ENCODE assay signal across 22 cellular contexts in genomic region chr11:47342854-47343253, GRCh38. TPM values are rescaled to one million over a fixed set of nuclear protein-coding genes. Genes with fewer than 3 reads are reported as not detected.
DNase-seq lines count a peak whose midpoint lies in the region; ATAC-seq, FAIRE-seq and TF ChIP-seq lines count a peak whose summit lies in the region.
"Had no signal": no experiment of that assay in that cellular context is flagged by ENCODE, and none has a peak within 500 bp of the region (broad histone marks: within the 10 kb centered on the region; RNA-seq: fewer than 3 reads in every experiment).

No MANE protein-coding gene starts in this region.

- no peak overlapping the region for H2BK120ac ChIP-seq in H1 (replicated peaks; ENCODE audit: low read depth, low read length)

- POLR2A ChIA-PET in H1 (lab: Charles Lee; ENCODE audit: partially characterized antibody) = no interaction called here

- DNase-seq in left ventricle myocardium inferior (no peak), cardiac septum (ENCODE audit: low spot score) (no peak), H1 (ENCODE audit: low read depth in 1 of 2, low spot score in 2 of 2) (no peak), memory B cell (ENCODE audit: low spot score in 2 of 2) (no peak), posterior vena cava (ENCODE audit: low spot score) (peak; percentile 79), SIG-M5 (lab: John Stamatoyannopoulos, UW) (no peak), NCI-H345 (lab: John Stamatoyannopoulos, UW) (no peak)
- DNase-seq: CD8-positive, alpha-beta T cell; DMS 273 treated with DMSO at 0.1 percent for 48 hours; DMS53; DND-41; EL; IMR-90 had no signal

- peaks cover 0 to 3% of the 10 kb centered on the region in 2 experiments for H4K20me1 ChIP-seq in H1 (replicated peaks in 1 of 2; ENCODE audit: control insufficient read depth in 1 of 2, insufficient read depth in 2 of 2, low read length in 2 of 2)

- H3K9me3 Mint-ChIP-seq in memory B cell = no peaks in the 10 kb centered on the region
- H3K9me3 Mint-ChIP-seq: CD8-positive, alpha-beta T cell had no signal

- H3K27ac ChIP-seq in left ventricle myocardium inferior (replicated peaks) (peak overlapping the region; percentile 97), H1 (ENCODE audit: low read depth, low read length) (no peak overlapping the region)
- H3K27ac ChIP-seq: BLaER1 treated with 17β-estradiol and CSF1 and Interleukin-3, amounts not matched to agents 10 nM and 100 nM; HL-60 had no signal

- peak overlapping the region; percentile 36 for H3K27ac Mint-ChIP-seq in memory B cell
- H3K27ac Mint-ChIP-seq: B cell; CD8-positive, alpha-beta T cell had no signal

- no peaks in the 10 kb centered on the region; the same call in 1 of the 2 replicates for H3K79me1 ChIP-seq in H1 (ENCODE audit: low read depth, low read length)

- peaks cover 84% of the 10 kb centered on the region for H3K36me3 ChIP-seq in left ventricle myocardium inferior
- no peaks in the 10 kb centered on the region for H3K36me3 ChIP-seq in H1 (ENCODE audit: control insufficient read depth in 2 of 4, insufficient read depth in 4 of 4, low read length in 3 of 4)
- H3K36me3 ChIP-seq: HAP-1 had no signal

- H3K4ac ChIP-seq in H1 (replicated peaks; ENCODE audit: insufficient read length, low read depth, low read length) = no peak overlapping the region

- H3K4me2 ChIP-seq in H1 (ENCODE audit: insufficient read depth in 1 of 2, low read depth in 2 of 2, low read length in 2 of 2) = no peak overlapping the region
- H3K4me2 ChIP-seq: BLaER1 treated with 17β-estradiol and CSF1 and Interleukin-3, amounts not matched to agents 10 nM and 100 nM had no signal

- CTCF ChIA-PET in H1 (lab: Charles Lee; ENCODE audit: partially characterized antibody) = interaction anchor here (1.4 to 3.5 kb wide), 3 partner anchors 12 to 83 kb away, joined by 5 to 17 read pairs (median 15); no protein-coding TSS in a partner anchor

- peak overlapping the region; percentile 77 for H3K4me3 ChIP-seq in left ventricle myocardium inferior
- H3K4me3 ChIP-seq in H1 (ENCODE audit: extremely low read depth in 1 of 4, insufficient read depth in 2 of 4, low read depth in 3 of 4, low read length in 4 of 4) = no peak overlapping the region
- H3K4me3 ChIP-seq: BLaER1 treated with 17β-estradiol and CSF1 and Interleukin-3, amounts not matched to agents 10 nM and 100 nM; GM12878; HAP-1 had no signal

- no peaks in the 10 kb centered on the region for H3K36me3 Mint-ChIP-seq in memory B cell
- H3K36me3 Mint-ChIP-seq: CD8-positive, alpha-beta T cell had no signal

- no peak overlapping the region for H3K9ac ChIP-seq in H1 (replicated peaks in 1 of 4; ENCODE audit: extremely low read depth in 1 of 4, low read depth in 3 of 4, low read length in 3 of 4)
- H3K9ac ChIP-seq: BLaER1 treated with 17β-estradiol and CSF1 and Interleukin-3, amounts not matched to agents 10 nM and 100 nM had no signal

- no peak overlapping the region for H3K4me3 Mint-ChIP-seq in memory B cell
- H3K4me3 Mint-ChIP-seq: B cell; CD8-positive, alpha-beta T cell had no signal

- TF ChIP-seq CTCF in left ventricle myocardium inferior (IDR thresholded peaks at IDR 0.05; ENCODE audit: borderline replicate concordance) (no peak), H1 (IDR thresholded peaks at IDR 0.05; ENCODE audit: control extremely low read depth in 1 of 3, insufficient read depth in 1 of 3, low read depth in 1 of 3, low read length in 3 of 3) (no peak)

- no peak overlapping the region for H4K5ac ChIP-seq in H1 (ENCODE audit: insufficient read length, low read depth, low read length)

- no peaks in the 10 kb centered on the region for H3K79me2 ChIP-seq in H1 (ENCODE audit: control insufficient read depth in 1 of 2, insufficient read depth in 2 of 2, low read length in 2 of 2)

- H2BK15ac ChIP-seq in H1 (ENCODE audit: low read length) = no peak overlapping the region

- H2AFZ ChIP-seq in H1 (ENCODE audit: low read length) = no peak overlapping the region

- H4K8ac ChIP-seq in H1 (ENCODE audit: extremely low read depth, insufficient read depth, low read length) = 0 out of 2 replicates have a peak overlapping the region, but pooled peaks have one; percentile 17

- H3K56ac ChIP-seq in H1 (replicated peaks; ENCODE audit: insufficient read length, low read depth, low read length) = no peak overlapping the region

- no peak overlapping the region for H3K14ac ChIP-seq in H1 (ENCODE audit: insufficient read length)

- H3K23ac ChIP-seq in H1 (ENCODE audit: insufficient read length) = no peak overlapping the region

- no peak overlapping the region for H2BK5ac ChIP-seq in H1 (ENCODE audit: low read depth, low read length)

- H3K18ac ChIP-seq in H1 (ENCODE audit: extremely low read depth, low read length) = no peak overlapping the region

- no peaks in the 10 kb centered on the region for H3K27me3 ChIP-seq in left ventricle myocardium inferior (ENCODE audit: low read depth)
- no peaks in the 10 kb centered on the region for H3K27me3 ChIP-seq in H1 (replicated peaks in 1 of 4; ENCODE audit: control insufficient read depth in 3 of 4, extremely low read depth in 1 of 4, insufficient read depth in 3 of 4, low read length in 3 of 4)
- H3K27me3 ChIP-seq: BLaER1 treated with 17β-estradiol and CSF1 and Interleukin-3, amounts not matched to agents 10 nM and 100 nM had no signal

- no peak overlapping the region for H4K91ac ChIP-seq in H1 (replicated peaks; ENCODE audit: insufficient read length, low read length)

- no peak for TF ChIP-seq EP300 in H1 (IDR thresholded peaks at IDR 0.05; ENCODE audit: borderline replicate concordance in 1 of 2, low read depth in 2 of 2, low read length in 2 of 2)

- H3K4me1 Mint-ChIP-seq in memory B cell = peaks cover 3% of the 10 kb centered on the region
- H3K4me1 Mint-ChIP-seq: B cell had no signal

- no peak overlapping the region for H2BK20ac ChIP-seq in H1 (ENCODE audit: low read length)

- peaks cover 2% of the 10 kb centered on the region; the same call in 1 of the 2 replicates for H3K23me2 ChIP-seq in H1 (ENCODE audit: low read depth, low read length)

- H3K9me3 ChIP-seq in left ventricle myocardium inferior (replicated peaks) (no peaks in the 10 kb centered on the region), H1 (ENCODE audit: insufficient read depth in 2 of 2, low read depth in 1 of 2, low read length in 1 of 2) (no peaks in the 10 kb centered on the region)
- H3K9me3 ChIP-seq: BLaER1 treated with 17β-estradiol and CSF1 and Interleukin-3, amounts not matched to agents 10 nM and 100 nM; HAP-1 had no signal

- intact Hi-C loops in left ventricle myocardium inferior (cut with micrococcal nuclease) (no loop called here), cardiac septum (cut with DNase I) (no loop called here), posterior vena cava (cut with DNase I) (no loop called here)

- WGBS in H1 (ENCODE audit: extremely low coverage in 1 of 2, insufficient coverage in 1 of 2, insufficient read length in 1 of 2, insufficient replicate concordance in 2 of 2, low coverage in 1 of 2, low lambda C conversion rate in 2 of 2, missing lambda C conversion rate in 1 of 2), 2 experiments = 95% methylated on average over 10 of the region's 15 CpGs; no CpG with 5 or more reads in 1 of the 2 experiments

- TF ChIP-seq POLR2A in H1 (IDR thresholded peaks at IDR 0.05; ENCODE audit: control extremely low read depth in 1 of 2, low read depth in 2 of 2, low read length in 2 of 2) = no peak

- H3K4me1 ChIP-seq in left ventricle myocardium inferior = peaks cover 99% of the 10 kb centered on the region
- no peaks in the 10 kb centered on the region for H3K4me1 ChIP-seq in H1 (replicated peaks in 1 of 4; ENCODE audit: control insufficient read depth in 3 of 4, insufficient read depth in 4 of 4, low read length in 3 of 4)
- H3K4me1 ChIP-seq: HAP-1 had no signal

- no peak overlapping the region for H2AK5ac ChIP-seq in H1 (ENCODE audit: low read depth, low read length)

- no peak overlapping the region for H2BK12ac ChIP-seq in H1 (ENCODE audit: low read depth, low read length)

- H3K27me3 Mint-ChIP-seq in memory B cell = no peaks in the 10 kb centered on the region
- H3K27me3 Mint-ChIP-seq: B cell had no signal

- ATAC-seq in memory B cell (ENCODE audit: low read depth) = no peak
- ATAC-seq: CD8-positive, alpha-beta T cell; GM12878 had no signal

- no peak for TF ChIP-seq RAD21 in H1 (IDR thresholded peaks at IDR 0.05 in 1 of 2, conservative IDR thresholded peaks at IDR 0.05 in 1 of 2; ENCODE audit: low read depth in 2 of 2, low read length in 2 of 2)

- FAIRE-seq in H1 (lab: Jason Lieb, UNC) = no peak
- FAIRE-seq: GM12878 had no signal

TF ChIP-seq in H1, 55 proteins besides CTCF, POLR2A, EP300 and RAD21 (continues in another document):
- TF ChIP-seq USF2 (IDR thresholded peaks at IDR 0.05; ENCODE audit: low read length) = no peak

RNA-seq across cellular contexts. Expression of gene MYBPC3, which starts 9.6 kb away (rescaled TPM):
- 2,538 TPM for total RNA-seq in left ventricle myocardium inferior
- 1,860 TPM for total RNA-seq in cardiac septum
- total RNA-seq in H1 (2021; fragmentation: NEBNext Ultra II Directional; extraction: Animal tissue kit (Norgen Biotek cat#: 25700)) = not detected in 2 replicates
- 0.02 and 0.05 TPM in 2 replicates for polyA plus RNA-seq in H1 (2011; rRNA removed)
- 0.03 TPM for polyA plus RNA-seq in H1 (2011; cell fraction: cytosol; rRNA removed)
- 0.19 TPM for polyA plus RNA-seq in H1 (2011; cell fraction: nucleus; rRNA removed)
- polyA plus RNA-seq in H1 (2012, experiment 1 of 2) = 0.04 to 0.05 TPM in 2 of 4 replicates, not detected in the others
- not detected for polyA plus RNA-seq in H1 (2012, experiment 2 of 2)
- 0.02 TPM for polyA plus RNA-seq in H1 (2013, experiment 1 of 2)
- polyA plus RNA-seq in H1 (2013, experiment 2 of 2) = under 0.01 TPM
- polyA minus RNA-seq in H1 (2011; rRNA and poly(A)+ RNA removed) = 0.07 TPM in 1 of 2 replicates, not detected in the other
- not detected for polyA minus RNA-seq in H1 (2011; cell fraction: cytosol; rRNA and poly(A)+ RNA removed)
- polyA minus RNA-seq in H1 (2011; cell fraction: nucleus; rRNA and poly(A)+ RNA removed) = not detected
- total RNA-seq in posterior vena cava = under 1 TPM; 0.19 to 0.37 TPM
- total RNA-seq: A172; CD8-positive, alpha-beta T cell; G401; GM12878; H4; HT1080; IMR-90 had no signal
- polyA plus RNA-seq: IMR-90 had no signal

RNA-seq across cellular contexts. Expression of gene SPI1, which starts 35.5 kb away (rescaled TPM):
- total RNA-seq in left ventricle myocardium inferior (8.3 TPM), cardiac septum (12.0 TPM), posterior vena cava (10 to 100 TPM; 27.7 to 47.0 TPM)
- total RNA-seq in H1 (2021; fragmentation: NEBNext Ultra II Directional; extraction: Animal tissue kit (Norgen Biotek cat#: 25700)) = not detected in 2 replicates
- 0.12 and 0.28 TPM in 2 replicates for polyA plus RNA-seq in H1 (2011; rRNA removed)
- polyA plus RNA-seq in H1 (2011; cell fraction: cytosol; rRNA removed) = 0.23 TPM
- 0.27 TPM for polyA plus RNA-seq in H1 (2011; cell fraction: nucleus; rRNA removed)
- 0.20 to 0.33 TPM in 2 of 4 replicates, not detected in the others for polyA plus RNA-seq in H1 (2012, experiment 1 of 2)
- 0.21 TPM for polyA plus RNA-seq in H1 (2012, experiment 2 of 2)
- polyA plus RNA-seq in H1 (2013, experiment 1 of 2) = 0.14 TPM
- 0.20 TPM for polyA plus RNA-seq in H1 (2013, experiment 2 of 2)
- polyA minus RNA-seq in H1 (2011; rRNA and poly(A)+ RNA removed) = 0.60 TPM in 1 of 2 replicates, not detected in the other
- polyA minus RNA-seq in H1 (2011; cell fraction: cytosol; rRNA and poly(A)+ RNA removed) = not detected
- not detected for polyA minus RNA-seq in H1 (2011; cell fraction: nucleus; rRNA and poly(A)+ RNA removed)
- total RNA-seq: A172, G401, H4, HT1080, IMR-90 had no signal
- polyA plus RNA-seq: IMR-90 had no signal

Comparison
In these comparisons a context has a peak if more than half of its experiments do, and no peak if none do; other contexts are left out.
1. RNA of gene MYBPC3, which starts 9.6 kb away (total RNA-seq): 2,538 TPM in left ventricle myocardium inferior (single experiment) and 1,860 TPM in cardiac septum (single experiment); 0.19 to 0.37 TPM in posterior vena cava and not detected in H1; every median in the first group is over 1,000 times any median in the second.